In genomic region chrX:49627030-49627777, GRCh38 we compare ENCODE assay signal across 10 cellular contexts. TPM values are rescaled to one million over a fixed set of nuclear protein-coding genes. Genes with fewer than 3 reads are reported as not detected.
DNase-seq lines count a peak whose midpoint lies in the region; ATAC-seq and TF ChIP-seq lines count a peak whose summit lies in the region.
"Had no signal": no experiment of that assay in that cellular context is flagged by ENCODE, and none has a peak within 500 bp of the region (broad histone marks: within the 10 kb centered on the region; RNA-seq: fewer than 3 reads in every experiment).

No MANE protein-coding gene starts in this region.

- H3K36me3 Mint-ChIP-seq in activated CD8-positive, alpha-beta memory T cell treated with anti-CD3 and anti-CD28 coated beads, Interleukin-2, amount 10 ng/mL, durations not matched to agents 7 days and 5 days, result peaks cover 1% of the 10 kb centered on the region

- H3K9me3 Mint-ChIP-seq in activated CD8-positive, alpha-beta memory T cell treated with anti-CD3 and anti-CD28 coated beads, Interleukin-2, amount 10 ng/mL, durations not matched to agents 7 days and 5 days (ENCODE audit: low read depth), result peaks cover 2% of the 10 kb centered on the region

- H3K4me1 Mint-ChIP-seq in activated CD8-positive, alpha-beta memory T cell treated with anti-CD3 and anti-CD28 coated beads, Interleukin-2, amount 10 ng/mL, durations not matched to agents 7 days and 5 days, result no peaks in the 10 kb centered on the region

- DNase-seq in activated CD8-positive, alpha-beta memory T cell treated with anti-CD3 and anti-CD28 coated beads, Interleukin-2, amount 10 ng/mL, durations not matched to agents 7 days and 5 days, result peak; percentile 51
- no peak for DNase-seq in activated CD8-positive, alpha-beta memory T cell treated with anti-CD3 and anti-CD28 coated beads, Interleukin-2, amount 50 U/mL, for 4 hours
- DNase-seq in RPMI7951 (ENCODE audit: low read depth) (peak; percentile 19), epithelial cell of esophagus (ENCODE audit: low read depth) (peak; percentile 0), occipital lobe (lab: John Stamatoyannopoulos, UW) (no peak), OCI-M2 (lab: John Stamatoyannopoulos, UW; ENCODE audit: unreplicated experiment) (no peak)
- DNase-seq in stimulated activated naive CD4-positive, alpha-beta T cell treated with Interleukin-2 at 50 U/mL for 16 hours (lab: John Stamatoyannopoulos, UW), result peak; percentile 7

- H3K27me3 Mint-ChIP-seq in activated CD8-positive, alpha-beta memory T cell treated with anti-CD3 and anti-CD28 coated beads, Interleukin-2, amount 10 ng/mL, durations not matched to agents 7 days and 5 days, result no peaks in the 10 kb centered on the region

- CTCF ChIA-PET in activated CD8-positive, alpha-beta memory T cell treated with anti-CD3 and anti-CD28 coated beads, Interleukin-2, amount 10 ng/mL, durations not matched to agents 7 days and 5 days (lab: Charles Lee), result no interaction called here

- ATAC-seq in activated CD8-positive, alpha-beta memory T cell treated with anti-CD3 and anti-CD28 coated beads, Interleukin-2, amount 10 ng/mL, durations not matched to agents 7 days and 5 days, result peak; percentile 39
- ATAC-seq in GM18517 (IDR thresholded peaks at IDR 0.05; ENCODE audit: unreplicated experiment), result no peak

- H3K4me3 ChIP-seq in epithelial cell of esophagus (ENCODE audit: low read length), result no peak overlapping the region
- H3K4me3 ChIP-seq: coronary artery had no signal

- no peak for TF ChIP-seq CTCF in epithelial cell of esophagus (IDR thresholded peaks at IDR 0.05; ENCODE audit: insufficient read depth, low read depth, low read length, missing control alignments)

- peak overlapping the region; percentile 63 for H3K4me3 Mint-ChIP-seq in activated CD8-positive, alpha-beta memory T cell treated with anti-CD3 and anti-CD28 coated beads, Interleukin-2, amount 10 ng/mL, durations not matched to agents 7 days and 5 days

- no peak overlapping the region for H3K27ac Mint-ChIP-seq in activated CD8-positive, alpha-beta memory T cell treated with anti-CD3 and anti-CD28 coated beads, Interleukin-2, amount 10 ng/mL, durations not matched to agents 7 days and 5 days

RNA-seq across cellular contexts. Expression of gene GAGE1, which starts 28.4 kb away (rescaled TPM):
- total RNA-seq in activated CD8-positive, alpha-beta memory T cell treated with anti-CD3 and anti-CD28 coated beads, Interleukin-2, amount 10 ng/mL, durations not matched to agents 7 days and 5 days, result not detected
- total RNA-seq in RPMI7951 (2014; rRNA removed; shearing (Covaris generic)), result 0.20 and 0.96 TPM in 2 replicates
- total RNA-seq in occipital lobe, result not detected
- total RNA-seq: pulmonary artery endothelial cell had no signal

RNA-seq across cellular contexts. Expression of gene GAGE2A, which starts 37.9 kb away (rescaled TPM):
- not detected for total RNA-seq in activated CD8-positive, alpha-beta memory T cell treated with anti-CD3 and anti-CD28 coated beads, Interleukin-2, amount 10 ng/mL, durations not matched to agents 7 days and 5 days
- total RNA-seq in RPMI7951 (2014; rRNA removed; shearing (Covaris generic)), result 1.3 TPM in 1 of 2 replicates, not detected in the other
- not detected for total RNA-seq in occipital lobe
- total RNA-seq: pulmonary artery endothelial cell had no signal

RNA-seq across cellular contexts. Expression of gene GAGE12H, which starts 47.5 kb away (rescaled TPM):
- not detected for total RNA-seq in activated CD8-positive, alpha-beta memory T cell treated with anti-CD3 and anti-CD28 coated beads, Interleukin-2, amount 10 ng/mL, durations not matched to agents 7 days and 5 days
- total RNA-seq in RPMI7951 (2014; rRNA removed; shearing (Covaris generic)), result not detected in 2 replicates
- total RNA-seq in occipital lobe, result not detected
- total RNA-seq: pulmonary artery endothelial cell had no signal

RNA-seq across cellular contexts. Expression of gene GAGE12G, which starts 57.0 kb away (rescaled TPM):
- not detected for total RNA-seq in activated CD8-positive, alpha-beta memory T cell treated with anti-CD3 and anti-CD28 coated beads, Interleukin-2, amount 10 ng/mL, durations not matched to agents 7 days and 5 days
- not detected in 2 replicates for total RNA-seq in RPMI7951 (2014; rRNA removed; shearing (Covaris generic))
- total RNA-seq in occipital lobe, result not detected
- total RNA-seq: pulmonary artery endothelial cell had no signal

Comparison
In these comparisons a context has a peak if more than half of its experiments do, and no peak if none do; other contexts are left out.
1. DNase-seq: peak in activated CD8-positive, alpha-beta memory T cell treated with anti-CD3 and anti-CD28 coated beads, Interleukin-2, amount 10 ng/mL, durations not matched to agents 7 days and 5 days (single experiment), RPMI7951 (single experiment), epithelial cell of esophagus (single experiment) and stimulated activated naive CD4-positive, alpha-beta T cell treated with Interleukin-2 at 50 U/mL for 16 hours (single experiment); none in activated CD8-positive, alpha-beta memory T cell treated with anti-CD3 and anti-CD28 coated beads, Interleukin-2, amount 50 U/mL, for 4 hours (single experiment), occipital lobe (single experiment) and OCI-M2 (single experiment).